ENCODE assay signal across 1 cellular context in the genomic region with DNA sequence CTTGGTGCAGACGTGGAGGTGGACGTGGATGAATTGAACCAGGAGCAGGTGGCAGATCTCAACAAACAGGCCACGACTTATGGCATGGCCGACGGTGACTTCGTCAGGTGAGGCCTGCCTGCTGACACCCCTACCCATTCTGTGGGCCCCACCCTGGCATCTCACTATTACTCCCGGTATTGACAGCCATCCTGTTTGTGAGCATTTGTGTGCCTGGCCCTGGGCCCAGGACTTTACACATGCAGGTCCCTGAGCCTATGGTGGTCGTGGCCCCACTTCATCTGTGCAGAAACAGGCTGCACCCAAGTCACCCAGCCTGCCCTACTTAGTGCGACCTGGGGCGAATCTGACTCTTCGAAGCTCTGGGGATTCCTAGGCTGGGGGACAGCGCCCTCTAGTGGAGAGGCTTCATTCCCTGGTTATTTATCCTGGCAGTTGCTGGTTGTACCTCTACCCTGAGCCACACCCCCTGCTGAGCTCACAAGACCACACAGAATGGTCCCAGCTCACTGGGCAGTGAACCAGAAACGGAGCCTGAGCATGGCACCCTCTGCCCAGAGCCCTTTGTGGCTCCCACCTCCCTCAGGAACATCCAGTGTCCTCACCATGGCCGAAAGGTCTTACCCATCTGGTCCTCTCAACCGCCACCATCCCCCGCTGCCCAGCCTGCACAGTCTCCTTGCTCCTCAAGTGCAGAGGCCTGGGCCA.
TF ChIP-seq lines count a peak whose summit lies in the region.

No MANE protein-coding gene starts in this region.

TF ChIP-seq in HCT116, 20 proteins besides CTCF, POLR2A, EP300 and RAD21:
- TF ChIP-seq CBX3 (IDR thresholded peaks at IDR 0.05; ENCODE audit: low read depth) (no peak), SP1 (IDR thresholded peaks at IDR 0.05; ENCODE audit: low read depth) (no peak), POLR2AphosphoS5 (IDR thresholded peaks at IDR 0.05; ENCODE audit: low read depth, low read length) (no peak; the same call in 1 of the 2 replicates), TCF7L2 (IDR thresholded peaks at IDR 0.05; ENCODE audit: borderline replicate concordance, extremely low read depth, insufficient read depth, insufficient read length) (no peak), YY1 (IDR thresholded peaks at IDR 0.05; ENCODE audit: extremely low read depth, insufficient replicate concordance, low read depth, low read length) (no peak), CEBPB (IDR thresholded peaks at IDR 0.05; ENCODE audit: low read depth) (no peak), SRF (IDR thresholded peaks at IDR 0.05; ENCODE audit: low read depth) (no peak), ZNF274 (IDR thresholded peaks at IDR 0.05; ENCODE audit: low read depth, low read length) (no peak), FOSL1 (IDR thresholded peaks at IDR 0.05; ENCODE audit: low read depth) (no peak), ELF1 (IDR thresholded peaks at IDR 0.05; ENCODE audit: borderline replicate concordance, low read depth) (no peak), EGR1 (IDR thresholded peaks at IDR 0.05; ENCODE audit: low read depth) (no peak), JUND (IDR thresholded peaks at IDR 0.05) (no peak), SIN3A (IDR thresholded peaks at IDR 0.05; ENCODE audit: low read depth) (no peak), ZFX (IDR thresholded peaks at IDR 0.05) (no peak), EZH2 (IDR thresholded peaks at IDR 0.05) (no peak)
- TF ChIP-seq, protein P1, sequence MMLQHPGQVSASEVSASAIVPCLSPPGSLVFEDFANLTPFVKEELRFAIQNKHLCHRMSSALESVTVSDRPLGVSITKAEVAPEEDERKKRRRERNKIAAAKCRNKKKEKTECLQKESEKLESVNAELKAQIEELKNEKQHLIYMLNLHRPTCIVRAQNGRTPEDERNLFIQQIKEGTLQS (IDR thresholded peaks at IDR 0.05) = no peak
- TF ChIP-seq, protein P2, sequence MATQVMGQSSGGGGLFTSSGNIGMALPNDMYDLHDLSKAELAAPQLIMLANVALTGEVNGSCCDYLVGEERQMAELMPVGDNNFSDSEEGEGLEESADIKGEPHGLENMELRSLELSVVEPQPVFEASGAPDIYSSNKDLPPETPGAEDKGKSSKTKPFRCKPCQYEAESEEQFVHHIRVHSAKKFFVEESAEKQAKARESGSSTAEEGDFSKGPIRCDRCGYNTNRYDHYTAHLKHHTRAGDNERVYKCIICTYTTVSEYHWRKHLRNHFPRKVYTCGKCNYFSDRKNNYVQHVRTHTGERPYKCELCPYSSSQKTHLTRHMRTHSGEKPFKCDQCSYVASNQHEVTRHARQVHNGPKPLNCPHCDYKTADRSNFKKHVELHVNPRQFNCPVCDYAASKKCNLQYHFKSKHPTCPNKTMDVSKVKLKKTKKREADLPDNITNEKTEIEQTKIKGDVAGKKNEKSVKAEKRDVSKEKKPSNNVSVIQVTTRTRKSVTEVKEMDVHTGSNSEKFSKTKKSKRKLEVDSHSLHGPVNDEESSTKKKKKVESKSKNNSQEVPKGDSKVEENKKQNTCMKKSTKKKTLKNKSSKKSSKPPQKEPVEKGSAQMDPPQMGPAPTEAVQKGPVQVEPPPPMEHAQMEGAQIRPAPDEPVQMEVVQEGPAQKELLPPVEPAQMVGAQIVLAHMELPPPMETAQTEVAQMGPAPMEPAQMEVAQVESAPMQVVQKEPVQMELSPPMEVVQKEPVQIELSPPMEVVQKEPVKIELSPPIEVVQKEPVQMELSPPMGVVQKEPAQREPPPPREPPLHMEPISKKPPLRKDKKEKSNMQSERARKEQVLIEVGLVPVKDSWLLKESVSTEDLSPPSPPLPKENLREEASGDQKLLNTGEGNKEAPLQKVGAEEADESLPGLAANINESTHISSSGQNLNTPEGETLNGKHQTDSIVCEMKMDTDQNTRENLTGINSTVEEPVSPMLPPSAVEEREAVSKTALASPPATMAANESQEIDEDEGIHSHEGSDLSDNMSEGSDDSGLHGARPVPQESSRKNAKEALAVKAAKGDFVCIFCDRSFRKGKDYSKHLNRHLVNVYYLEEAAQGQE (IDR thresholded peaks at IDR 0.05; ENCODE audit: low read depth) = no peak
- TF ChIP-seq, protein P3, sequence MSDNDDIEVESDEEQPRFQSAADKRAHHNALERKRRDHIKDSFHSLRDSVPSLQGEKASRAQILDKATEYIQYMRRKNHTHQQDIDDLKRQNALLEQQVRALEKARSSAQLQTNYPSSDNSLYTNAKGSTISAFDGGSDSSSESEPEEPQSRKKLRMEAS (IDR thresholded peaks at IDR 0.05) = no peak
TF ChIP-seq in HCT116: peak in this region for 0.
